Comparison of ENCODE assay signal across 8 cellular contexts in genomic region chr2:30146337-30147195, GRCh38. TPM values are rescaled to one million over a fixed set of nuclear protein-coding genes. Genes with fewer than 3 reads are reported as not detected.
A peak's percentile ranks its signal among the peaks of the same experiment; 100 is the strongest.
DNase-seq lines count a peak whose midpoint lies in the region; ATAC-seq and TF ChIP-seq lines count a peak whose summit lies in the region.

TSS of gene YPEL5 (plus strand) at chr2:30147007. CDS start at chr2:30156652, 9,645 bp downstream.

- TF ChIP-seq CTCF in RWPE2 (IDR thresholded peaks at IDR 0.05; ENCODE audit: poor library complexity, severe bottlenecking), result no peak
- no peak for TF ChIP-seq CTCF in fibroblast of lung (conservative IDR thresholded peaks at IDR 0.05 in 1 of 2, IDR thresholded peaks at IDR 0.05 in 1 of 2; ENCODE audit: low read depth in 1 of 2, low read length in 2 of 2)

- no peaks in the 10 kb centered on the region for H3K9me3 Mint-ChIP-seq in activated T-helper 2 cell treated with anti-CD3 and anti-CD28 coated beads, Interferon-gamma antibody, Interleukin-2, Interleukin-4, amounts not matched to agents 10 μg/mL and 5 μg/mL and 100 μg/mL, durations not matched to agents 14 hours and 24 hours and 36 hours
- H3K9me3 Mint-ChIP-seq in naive thymus-derived CD4-positive, alpha-beta T cell, result peaks cover 0 to 8% (median 0%) of the 10 kb centered on the region in 11 donors
- no peaks in the 10 kb centered on the region for H3K9me3 Mint-ChIP-seq in stimulated activated naive B cell treated with anti-CD40 and anti-IgM and Interleukin-4, amounts not matched to agents 10 μg/mL and 1 μg/mL and 100 μg/mL, for 72 hours

- no peaks in the 10 kb centered on the region for H3K27me3 Mint-ChIP-seq in activated T-helper 2 cell treated with anti-CD3 and anti-CD28 coated beads, Interferon-gamma antibody, Interleukin-2, Interleukin-4, amounts not matched to agents 10 μg/mL and 5 μg/mL and 100 μg/mL, durations not matched to agents 14 hours and 24 hours and 36 hours (ENCODE audit: low read depth)
- no peaks in the 10 kb centered on the region for H3K27me3 Mint-ChIP-seq in naive thymus-derived CD4-positive, alpha-beta T cell
- H3K27me3 Mint-ChIP-seq in stimulated activated naive B cell treated with anti-CD40 and anti-IgM and Interleukin-4, amounts not matched to agents 10 μg/mL and 1 μg/mL and 100 μg/mL, for 72 hours, result no peaks in the 10 kb centered on the region

- H3K27ac ChIP-seq in RWPE2 (ENCODE audit: poor library complexity, severe bottlenecking) (peak within 1 kb of the TSS; percentile 66), fibroblast of lung (ENCODE audit: insufficient read depth, low read length) (peak within 1 kb of the TSS; percentile 92)
- peak within 1 kb of the TSS; percentile 100 for H3K27ac ChIP-seq in naive thymus-derived CD4-positive, alpha-beta T cell (ENCODE audit: low read depth, low read length)

- POLR2A ChIA-PET in naive thymus-derived CD4-positive, alpha-beta T cell (lab: Charles Lee), result interaction anchor here (0.6 to 9.0 kb wide), 25 partner anchors 10 to 1254 kb away, joined by 3 to 119 read pairs (median 4); partner anchors contain the start of genes LBH and LCLAT1

- peaks cover 23% of the 10 kb centered on the region for H3K4me1 ChIP-seq in RWPE2 (ENCODE audit: insufficient read depth, poor library complexity, severe bottlenecking)
- peaks cover 8% of the 10 kb centered on the region for H3K4me1 ChIP-seq in fibroblast of lung (ENCODE audit: control insufficient read depth, extremely low read depth, insufficient read depth, low read length)
- H3K4me1 ChIP-seq in naive thymus-derived CD4-positive, alpha-beta T cell (ENCODE audit: control insufficient read depth in 2 of 2, insufficient read depth in 2 of 2, low read length in 2 of 2), result peaks cover 31 to 40% of the 10 kb centered on the region in 2 donors

- H3K79me2 ChIP-seq in fibroblast of lung (ENCODE audit: control insufficient read depth, insufficient read depth, low read length), result peaks cover 6% of the 10 kb centered on the region

- H3K27ac Mint-ChIP-seq in activated T-helper 2 cell treated with anti-CD3 and anti-CD28 coated beads, Interferon-gamma antibody, Interleukin-2, Interleukin-4, amounts not matched to agents 10 μg/mL and 5 μg/mL and 100 μg/mL, durations not matched to agents 14 hours and 24 hours and 36 hours, result peak within 1 kb of the TSS; percentile 92
- peak within 1 kb of the TSS; percentile 99 to 100 (median 99) for H3K27ac Mint-ChIP-seq in naive thymus-derived CD4-positive, alpha-beta T cell
- H3K27ac Mint-ChIP-seq in stimulated activated naive B cell treated with anti-CD40 and anti-IgM and Interleukin-4, amounts not matched to agents 10 μg/mL and 1 μg/mL and 100 μg/mL, for 72 hours, result peak within 1 kb of the TSS; percentile 97

- H3K27me3 ChIP-seq in RWPE2 (ENCODE audit: insufficient read depth, poor library complexity, severe bottlenecking), result no peaks in the 10 kb centered on the region
- H3K27me3 ChIP-seq in fibroblast of lung (ENCODE audit: control insufficient read depth, insufficient read depth, low read length), result no peaks in the 10 kb centered on the region
- H3K27me3 ChIP-seq in naive thymus-derived CD4-positive, alpha-beta T cell (ENCODE audit: control insufficient read depth in 2 of 2, insufficient read depth in 2 of 2, low read length in 2 of 2), result no peaks in the 10 kb centered on the region

- intact Hi-C loops in activated T-helper 2 cell treated with anti-CD3 and anti-CD28 coated beads, Interferon-gamma antibody, Interleukin-2, Interleukin-4, amounts not matched to agents 10 μg/mL and 5 μg/mL and 100 μg/mL, durations not matched to agents 14 hours and 24 hours and 36 hours (cut with micrococcal nuclease), result loop anchor here (2.0 to 10.0 kb wide), 5 partner anchors 80 to 1176 kb away; no protein-coding TSS in a partner anchor
- intact Hi-C loops in naive thymus-derived CD4-positive, alpha-beta T cell (cut with micrococcal nuclease), result loop anchor here (1.0 to 10.0 kb wide), 25 partner anchors 55 to 1917 kb away; partner anchors contain the start of genes LCLAT1 (in 2 of the 2), SPAST (in 2 of the 2), WDR43 (in 2 of the 2) and EHD3 (in 1 of the 2)

- H3K4me3 ChIP-seq in RWPE2 (ENCODE audit: severe bottlenecking) (peak within 1 kb of the TSS; percentile 96), fibroblast of lung (replicated peaks in 1 of 4; ENCODE audit: control extremely low read depth in 1 of 4, insufficient read depth in 1 of 4, low read depth in 3 of 4, low read length in 4 of 4) (peak within 1 kb of the TSS; percentile 79 to 97 (median 86))
- peak within 1 kb of the TSS; percentile 74 for H3K4me3 ChIP-seq in naive thymus-derived CD4-positive, alpha-beta T cell (ENCODE audit: low read length)

- H3K4me2 ChIP-seq in fibroblast of lung (ENCODE audit: extremely low read depth, insufficient read depth, low read length), result peak within 1 kb of the TSS; percentile 97

- H3K4me1 Mint-ChIP-seq in activated T-helper 2 cell treated with anti-CD3 and anti-CD28 coated beads, Interferon-gamma antibody, Interleukin-2, Interleukin-4, amounts not matched to agents 10 μg/mL and 5 μg/mL and 100 μg/mL, durations not matched to agents 14 hours and 24 hours and 36 hours (ENCODE audit: low read depth), result peaks cover 34% of the 10 kb centered on the region
- H3K4me1 Mint-ChIP-seq in naive thymus-derived CD4-positive, alpha-beta T cell, result peaks cover 38 to 75% (median 56%) of the 10 kb centered on the region in 7 donors
- H3K4me1 Mint-ChIP-seq in stimulated activated naive B cell treated with anti-CD40 and anti-IgM and Interleukin-4, amounts not matched to agents 10 μg/mL and 1 μg/mL and 100 μg/mL, for 72 hours, result peaks cover 24 to 43% of the 10 kb centered on the region in 2 donors

- peak; percentile 100 for DNase-seq in EH (ENCODE audit: low read depth)
- peak; percentile 98 for DNase-seq in H4 (ENCODE audit: low spot score)
- peak; percentile 99 for DNase-seq in LoVo (ENCODE audit: low spot score)
- DNase-seq in RWPE2 (ENCODE audit: low spot score), result peak; percentile 99
- DNase-seq in activated T-helper 2 cell treated with anti-CD3 and anti-CD28 coated beads, Interferon-gamma antibody, Interleukin-2, Interleukin-4, amounts not matched to agents 10 μg/mL and 5 μg/mL and 100 μg/mL, durations not matched to agents 14 hours and 24 hours and 36 hours (ENCODE audit: low spot score), result peak; percentile 99
- DNase-seq in fibroblast of lung (ENCODE audit: low read depth in 2 of 2), result peak; percentile 99 to 100
- DNase-seq in naive thymus-derived CD4-positive, alpha-beta T cell, result peak; percentile 98 to 100 (median 100)
- peak; percentile 100 for DNase-seq in stimulated activated naive B cell treated with anti-CD40 and anti-IgM and Interleukin-4, amounts not matched to agents 10 μg/mL and 1 μg/mL and 100 μg/mL, for 72 hours

- peak; percentile 98 for ATAC-seq in RWPE2 (ENCODE audit: low read depth)
- ATAC-seq in naive thymus-derived CD4-positive, alpha-beta T cell, result peak; percentile 88
- peak; percentile 87 to 89 for ATAC-seq in stimulated activated naive B cell treated with anti-CD40 and anti-IgM and Interleukin-4, amounts not matched to agents 10 μg/mL and 1 μg/mL and 100 μg/mL, for 72 hours (replicated peaks)

- H3K9me3 ChIP-seq in RWPE2 (ENCODE audit: severe bottlenecking), result no peaks in the 10 kb centered on the region
- no peaks in the 10 kb centered on the region for H3K9me3 ChIP-seq in fibroblast of lung (ENCODE audit: control insufficient read depth, insufficient read depth, low read depth, low read length)
- no peaks in the 10 kb centered on the region for H3K9me3 ChIP-seq in naive thymus-derived CD4-positive, alpha-beta T cell (ENCODE audit: control insufficient read depth in 2 of 3, low read length in 3 of 3)

- H2AFZ ChIP-seq in fibroblast of lung (ENCODE audit: low read length), result peak within 1 kb of the TSS; percentile 47

- peaks cover 27% of the 10 kb centered on the region for H3K36me3 Mint-ChIP-seq in activated T-helper 2 cell treated with anti-CD3 and anti-CD28 coated beads, Interferon-gamma antibody, Interleukin-2, Interleukin-4, amounts not matched to agents 10 μg/mL and 5 μg/mL and 100 μg/mL, durations not matched to agents 14 hours and 24 hours and 36 hours (ENCODE audit: low read depth)
- peaks cover 0 to 26% (median 8%) of the 10 kb centered on the region in 5 donors for H3K36me3 Mint-ChIP-seq in naive thymus-derived CD4-positive, alpha-beta T cell
- H3K36me3 Mint-ChIP-seq in stimulated activated naive B cell treated with anti-CD40 and anti-IgM and Interleukin-4, amounts not matched to agents 10 μg/mL and 1 μg/mL and 100 μg/mL, for 72 hours, result peaks cover 27 to 29% of the 10 kb centered on the region in 2 donors

- peak within 1 kb of the TSS; percentile 97 for H3K9ac ChIP-seq in fibroblast of lung (ENCODE audit: insufficient read depth, low read length)

- H3K4me3 Mint-ChIP-seq in activated T-helper 2 cell treated with anti-CD3 and anti-CD28 coated beads, Interferon-gamma antibody, Interleukin-2, Interleukin-4, amounts not matched to agents 10 μg/mL and 5 μg/mL and 100 μg/mL, durations not matched to agents 14 hours and 24 hours and 36 hours (ENCODE audit: low read depth), result peak within 1 kb of the TSS; percentile 77
- peak within 1 kb of the TSS; percentile 83 to 93 (median 88) for H3K4me3 Mint-ChIP-seq in naive thymus-derived CD4-positive, alpha-beta T cell
- H3K4me3 Mint-ChIP-seq in stimulated activated naive B cell treated with anti-CD40 and anti-IgM and Interleukin-4, amounts not matched to agents 10 μg/mL and 1 μg/mL and 100 μg/mL, for 72 hours, result peak within 1 kb of the TSS; percentile 86 to 88

- CTCF ChIA-PET in naive thymus-derived CD4-positive, alpha-beta T cell (lab: Charles Lee), result interaction anchor here (0.6 to 7.0 kb wide), 8 partner anchors 17 to 1756 kb away, joined by 3 to 74 read pairs (median 3); no protein-coding TSS in a partner anchor

- H3K36me3 ChIP-seq in RWPE2 (ENCODE audit: low read depth) (peaks cover 31% of the 10 kb centered on the region), fibroblast of lung (ENCODE audit: control insufficient read depth, insufficient read depth, low read length) (no peaks in the 10 kb centered on the region)
- peaks cover 0 to 6% (median 6%) of the 10 kb centered on the region in 3 experiments for H3K36me3 ChIP-seq in naive thymus-derived CD4-positive, alpha-beta T cell (ENCODE audit: control insufficient read depth in 2 of 3, insufficient read depth in 3 of 3, low read length in 3 of 3)

- H4K20me1 ChIP-seq in fibroblast of lung (ENCODE audit: control insufficient read depth, extremely low read depth, insufficient read depth, low read length), result no peaks in the 10 kb centered on the region

RNA-seq across cellular contexts. Expression of gene YPEL5, which starts in this region (rescaled TPM):
- 35.8 and 46.7 TPM in 2 replicates for total RNA-seq in H4 (2014; rRNA removed; shearing (Covaris generic))
- 24.1 and 27.8 TPM in 2 replicates for total RNA-seq in activated T-helper 2 cell treated with anti-CD3 and anti-CD28 coated beads, Interferon-gamma antibody, Interleukin-2, Interleukin-4, amounts not matched to agents 10 μg/mL and 5 μg/mL and 100 μg/mL, durations not matched to agents 14 hours and 24 hours and 36 hours
- 97.1 and 159 TPM in 2 replicates for total RNA-seq in fibroblast of lung
- polyA plus RNA-seq in fibroblast of lung, result 62.6 and 94.7 TPM in 2 replicates
- 49.9 and 75.1 TPM in 2 replicates for polyA plus RNA-seq in fibroblast of lung (2012)
- 34.5 and 57.5 TPM in 2 replicates for polyA minus RNA-seq in fibroblast of lung (ENCODE audit: low replicate concordance)
- 1,000 to 10,000 TPM in 1 of 5 experiments, 100 to 1,000 TPM in 1, 10 to 100 TPM in 3; 30.9 to 1,022 (median 98.3) TPM for total RNA-seq in naive thymus-derived CD4-positive, alpha-beta T cell
- 100 to 1,000 TPM in 1 of 2 donors, 10 to 100 TPM in 1; 86.3 to 129 TPM for polyA plus RNA-seq in naive thymus-derived CD4-positive, alpha-beta T cell

Comparison
In these comparisons a context has a peak if more than half of its experiments do, and no peak if none do; other contexts are left out.
1. Peak in every context shown above with its lines: DNase-seq, ATAC-seq, H3K4me3 ChIP-seq and H3K27ac ChIP-seq.